In genomic region chr12:82800185-82800584, GRCh38 we compare ENCODE assay signal across 27 cellular contexts.
DNase-seq lines count a peak whose midpoint lies in the region; ATAC-seq, FAIRE-seq and TF ChIP-seq lines count a peak whose summit lies in the region.
"Had no signal": no experiment of that assay in that cellular context is flagged by ENCODE, and none has a peak within 500 bp of the region (broad histone marks: within the 10 kb centered on the region; RNA-seq: fewer than 3 reads in every experiment).

No MANE protein-coding gene starts in this region.

- ATAC-seq in SK-N-SH treated with all-trans-retinoic acid at 6 μM for 48 hours = no peak; the same call in 2 of the 3 replicates
- no peak for ATAC-seq in PC-3
- ATAC-seq in HG03039 (IDR thresholded peaks at IDR 0.05; ENCODE audit: unreplicated experiment) = no peak
- ATAC-seq: HCT116, Panc1 had no signal

- intact Hi-C loops in dorsolateral prefrontal cortex (cut with DNase I) (no loop called here), PC-3 (cut with micrococcal nuclease) (no loop called here)

- H3K9me3 ChIP-seq in keratinocyte (ENCODE audit: control insufficient read depth, low read depth, low read length) (no peaks in the 10 kb centered on the region), PC-3 (ENCODE audit: low read length) (no peaks in the 10 kb centered on the region)
- H3K9me3 ChIP-seq: BE2C had no signal

- no peaks in the 10 kb centered on the region for H3K36me3 ChIP-seq in keratinocyte (ENCODE audit: control insufficient read depth in 2 of 2, extremely low read depth in 1 of 2, insufficient read depth in 2 of 2, low read length in 2 of 2)
- no peaks in the 10 kb centered on the region for H3K36me3 ChIP-seq in PC-3 (ENCODE audit: low read depth, low read length)
- H3K36me3 ChIP-seq: BE2C had no signal

- H3K4me3 ChIP-seq in dorsolateral prefrontal cortex (no peak overlapping the region), keratinocyte (ENCODE audit: control insufficient read depth in 2 of 3, extremely low read depth in 1 of 3, insufficient read depth in 2 of 3, low read depth in 1 of 3, low read length in 3 of 3) (no peak overlapping the region), PC-3 (ENCODE audit: low read length) (no peak overlapping the region)

- no peaks in the 10 kb centered on the region for H3F3A ChIP-seq in PC-3 (ENCODE audit: low read length, unreplicated experiment)

- H3K4me2 ChIP-seq in keratinocyte (ENCODE audit: control insufficient read depth, extremely low read depth, insufficient read depth, low read depth, low read length) = no peak overlapping the region
- no peak overlapping the region for H3K4me2 ChIP-seq in PC-3 (ENCODE audit: low read length)

- dilution Hi-C loops in keratinocyte (cut with MboI; ENCODE audit: extremely low pct_ligation_motif_present, low sequenced_read_pairs) = no loop called here

- CTCF ChIA-PET in PC-3 (lab: Charles Lee) = no interaction called here

- no peaks in the 10 kb centered on the region for H3K27me3 ChIP-seq in dorsolateral prefrontal cortex
- no peaks in the 10 kb centered on the region for H3K27me3 ChIP-seq in keratinocyte (ENCODE audit: control insufficient read depth, extremely low read depth, insufficient read depth, low read length)
- no peaks in the 10 kb centered on the region for H3K27me3 ChIP-seq in PC-3 (ENCODE audit: low read length)
- H3K27me3 ChIP-seq: BE2C had no signal

- DNase-seq in NCI-H1694 (lab: John Stamatoyannopoulos, UW) = peak; percentile 17
- no peak for DNase-seq in NCI-H1694 treated with DMSO at 0.1 percent for 48 hours (lab: John Stamatoyannopoulos, UW)
- no peak for DNase-seq in dorsolateral prefrontal cortex
- DNase-seq in keratinocyte (ENCODE audit: low read depth, low spot score) = no peak
- DNase-seq in PC-3 = no peak
- DNase-seq in HT-29 (ENCODE audit: low spot score) = no peak
- DNase-seq: 8988T; ACHN; BE2C; CD8-positive, alpha-beta memory T cell; DMS153; DND-41; IMR-90; KG1; MM.1S; NCI-H1048; NCI-H187; NCI-H2081 treated with DMSO at 0.1 percent for 48 hours; NCI-H526; SHP77 had no signal

- H3K9ac ChIP-seq in keratinocyte (ENCODE audit: control insufficient read depth, extremely low read depth, insufficient read depth, low read length) (no peak overlapping the region), PC-3 (ENCODE audit: low read length) (no peak overlapping the region)

- POLR2A ChIA-PET in PC-3 (lab: Charles Lee; ENCODE audit: unreplicated experiment) = no interaction called here

- peaks cover 6% of the 10 kb centered on the region for H3K4me1 ChIP-seq in keratinocyte (ENCODE audit: control insufficient read depth, extremely low read depth, insufficient read depth, low read length)
- no peaks in the 10 kb centered on the region for H3K4me1 ChIP-seq in PC-3 (ENCODE audit: insufficient read depth, low read length)
- H3K4me1 ChIP-seq: BE2C had no signal

- no peaks in the 10 kb centered on the region for H4K20me1 ChIP-seq in keratinocyte (ENCODE audit: control insufficient read depth, extremely low read depth, insufficient read depth, low read length)
- no peaks in the 10 kb centered on the region for H4K20me1 ChIP-seq in PC-3 (ENCODE audit: low read length)

- H2AFZ ChIP-seq in keratinocyte (ENCODE audit: control insufficient read depth, low read length) = peak overlapping the region; percentile 36
- H2AFZ ChIP-seq in PC-3 (ENCODE audit: low read length) = no peak overlapping the region

- BruUV-seq in PC-3 (replicated peaks; lab: Mats Ljungman, UMichigan) = no TSS peak

- H3K9me1 ChIP-seq in keratinocyte (ENCODE audit: control insufficient read depth, extremely low read depth, insufficient read depth, low read length) = no peaks in the 10 kb centered on the region

- TF ChIP-seq CTCF in dorsolateral prefrontal cortex (IDR thresholded peaks at IDR 0.05 in 54 of 56, conservative IDR thresholded peaks at IDR 0.05 in 2 of 56; ENCODE audit: low read depth in 1 of 56, partially characterized antibody in 56 of 56) (no peak), keratinocyte (optimal IDR thresholded peaks at IDR 0.05 in 1 of 3, IDR thresholded peaks at IDR 0.05 in 1 of 3, conservative IDR thresholded peaks at IDR 0.05 in 1 of 3; ENCODE audit: extremely low read depth in 1 of 3, insufficient read depth in 2 of 3, low read length in 3 of 3) (no peak), PC-3 (conservative IDR thresholded peaks at IDR 0.05; ENCODE audit: low read depth, low read length) (no peak)

- FAIRE-seq in keratinocyte (lab: Jason Lieb, UNC) = no peak
- FAIRE-seq: GM12892, GM19239 had no signal

- H3K79me2 ChIP-seq in keratinocyte (ENCODE audit: control insufficient read depth, insufficient read depth, low read length) = no peaks in the 10 kb centered on the region
- no peaks in the 10 kb centered on the region for H3K79me2 ChIP-seq in PC-3 (ENCODE audit: low read length)

- H3K27ac ChIP-seq in dorsolateral prefrontal cortex = peak overlapping the region in 37 of 59 donors; percentile 0 to 72 (median 38)
- H3K27ac ChIP-seq in keratinocyte (ENCODE audit: control insufficient read depth, insufficient read depth, low read length) = no peak overlapping the region
- no peak overlapping the region for H3K27ac ChIP-seq in PC-3 (ENCODE audit: low read length)
- H3K27ac ChIP-seq: RWPE1 had no signal

- H3K9me2 ChIP-seq in PC-3 (replicated peaks; ENCODE audit: low read length) = no peaks in the 10 kb centered on the region

TF ChIP-seq in SK-N-SH treated with all-trans-retinoic acid at 6 μM for 48 hours, 23 proteins besides CTCF, POLR2A, EP300 and RAD21:
- TF ChIP-seq BACH2 (CRISPR knock-in tag; IDR thresholded peaks at IDR 0.05; ENCODE audit: borderline replicate concordance) = no peak
- TF ChIP-seq CSRNP3 (CRISPR knock-in tag; IDR thresholded peaks at IDR 0.05) = no peak
- no peak for TF ChIP-seq ZFP30 (CRISPR knock-in tag; IDR thresholded peaks at IDR 0.05)
- TF ChIP-seq TCF4 (CRISPR knock-in tag; IDR thresholded peaks at IDR 0.05; ENCODE audit: borderline replicate concordance) = peak; percentile 69; the same call in 1 of the 2 replicates
- no peak for TF ChIP-seq OSR1 (CRISPR knock-in tag; IDR thresholded peaks at IDR 0.05)

Comparison
In these comparisons a context has a peak if more than half of its experiments do, and no peak if none do; other contexts are left out.
1. H3K27ac ChIP-seq: peak in dorsolateral prefrontal cortex (37 of 59); none in keratinocyte (single experiment) and PC-3 (single experiment).